ENCODE assay signal across 7 cellular contexts in the genomic region with DNA sequence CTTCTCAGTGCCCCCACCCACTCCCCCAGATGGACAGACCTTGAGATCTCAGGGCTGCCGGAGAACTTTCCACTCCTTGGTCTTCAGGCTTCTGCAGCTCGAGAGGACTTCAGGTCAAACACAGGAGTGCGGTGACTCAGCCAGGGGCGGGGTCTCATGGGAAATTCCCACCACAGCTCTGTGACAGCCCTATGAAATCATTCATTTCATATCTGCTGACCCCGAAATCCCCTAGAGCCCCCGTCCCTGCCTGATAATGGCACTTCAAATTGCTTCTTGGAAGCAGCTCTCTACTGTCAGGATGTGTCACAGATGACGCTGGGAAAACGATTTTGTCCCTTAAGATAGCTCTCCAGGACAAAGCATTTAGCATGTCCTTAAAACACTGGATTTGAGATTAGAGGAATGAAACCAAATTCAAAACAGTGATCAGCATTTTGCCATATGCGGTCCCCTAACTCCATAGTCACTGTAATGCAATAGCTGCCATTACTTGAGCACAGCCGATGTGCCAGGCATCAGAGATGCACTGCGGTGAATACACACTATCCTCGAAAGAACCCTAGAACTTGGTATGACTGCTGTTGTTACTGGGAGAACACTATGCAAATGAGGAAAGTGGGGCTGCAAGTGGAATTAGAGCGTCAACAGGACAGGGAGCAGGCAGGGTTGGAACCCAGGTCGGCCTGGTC. TPM values are rescaled to one million over a fixed set of nuclear protein-coding genes. Genes with fewer than 3 reads are reported as not detected.
DNase-seq lines count a peak whose midpoint lies in the region; ATAC-seq and TF ChIP-seq lines count a peak whose summit lies in the region.

A gene (minus strand): TSS at position 95 of the 692 bp plus-strand sequence. CDS start 845 bp downstream, outside the sequence.

- H3K4me1 ChIP-seq in foreskin keratinocyte: no peaks in the 10 kb centered on the region

- intact Hi-C loops in activated CD8-positive, alpha-beta T cell treated with anti-CD3 and anti-CD28 coated beads for 36 hours (cut with micrococcal nuclease): no loop called here

- H3K4me3 Mint-ChIP-seq in activated CD8-positive, alpha-beta T cell treated with anti-CD3 and anti-CD28 coated beads for 36 hours: peak within 1 kb of the TSS; percentile 87

- H3K27ac ChIP-seq in foreskin keratinocyte: peak within 1 kb of the TSS; percentile 40

- CTCF ChIA-PET in activated CD8-positive, alpha-beta T cell treated with anti-CD3 and anti-CD28 coated beads for 36 hours (lab: Charles Lee): interaction anchor here (0.9 to 1.6 kb wide), 6 partner anchors 8 to 273 kb away, joined by 3 to 9 read pairs (median 4); no protein-coding TSS in a partner anchor

- ATAC-seq in activated CD8-positive, alpha-beta T cell treated with anti-CD3 and anti-CD28 coated beads for 36 hours: peak; percentile 89
- ATAC-seq in foreskin keratinocyte: peak; percentile 76
- ATAC-seq in GM21367 (IDR thresholded peaks at IDR 0.05; ENCODE audit: unreplicated experiment): no peak

- peak; percentile 43 for DNase-seq in HPDE6-E6E7 (ENCODE audit: extremely low spot score)
- DNase-seq in activated CD8-positive, alpha-beta T cell treated with anti-CD3 and anti-CD28 coated beads for 36 hours: peak; percentile 97
- peak in 1 of 2 donors; percentile 31 for DNase-seq in foreskin keratinocyte
- DNase-seq in stimulated activated CD8-positive, alpha-beta memory T cell treated with anti-CD3 and anti-CD28 coated beads, Interleukin-12 subunit alpha, Interleukin-12 subunit beta, amount 100 ng/mL, for 4 hours (ENCODE audit: low read depth): peak; percentile 78
- DNase-seq in NCI-H2029 treated with DMSO at 0.1 percent for 48 hours (lab: John Stamatoyannopoulos, UW): no peak
- DNase-seq in superior temporal gyrus (ENCODE audit: extremely low spot score): no peak

- H3K9me3 Mint-ChIP-seq in activated CD8-positive, alpha-beta T cell treated with anti-CD3 and anti-CD28 coated beads for 36 hours: no peaks in the 10 kb centered on the region

- POLR2A ChIA-PET in activated CD8-positive, alpha-beta T cell treated with anti-CD3 and anti-CD28 coated beads for 36 hours (lab: Charles Lee): interaction anchor here (0.7 to 9.2 kb wide), 6 partner anchors 8 to 25 kb away, joined by 3 to 65 read pairs (median 13); a partner anchor contains a TSS

- H3K36me3 Mint-ChIP-seq in activated CD8-positive, alpha-beta T cell treated with anti-CD3 and anti-CD28 coated beads for 36 hours (ENCODE audit: low read depth): peaks cover 42% of the 10 kb centered on the region

- H3K27me3 ChIP-seq in foreskin keratinocyte: peaks cover 49% of the 10 kb centered on the region

- H3K27ac Mint-ChIP-seq in activated CD8-positive, alpha-beta T cell treated with anti-CD3 and anti-CD28 coated beads for 36 hours: peak within 1 kb of the TSS; percentile 97

- no peak for TF ChIP-seq CTCF in activated CD8-positive, alpha-beta T cell treated with anti-CD3 and anti-CD28 coated beads for 36 hours (IDR thresholded peaks at IDR 0.05)
- no peak for TF ChIP-seq CTCF in foreskin keratinocyte (conservative IDR thresholded peaks at IDR 0.05)

- H3K27me3 Mint-ChIP-seq in activated CD8-positive, alpha-beta T cell treated with anti-CD3 and anti-CD28 coated beads for 36 hours: no peaks in the 10 kb centered on the region

- H3K4me1 Mint-ChIP-seq in activated CD8-positive, alpha-beta T cell treated with anti-CD3 and anti-CD28 coated beads for 36 hours (ENCODE audit: low read depth): peaks cover 54% of the 10 kb centered on the region

RNA-seq across cellular contexts. Expression of the gene that starts here (rescaled TPM):
- 100 to 1,000 TPM; 214 to 219 TPM for total RNA-seq in activated CD8-positive, alpha-beta T cell treated with anti-CD3 and anti-CD28 coated beads for 36 hours
- total RNA-seq in foreskin keratinocyte: 0.07 and 0.14 TPM in 2 replicates
- polyA plus RNA-seq in foreskin keratinocyte: 0.01 TPM in 1 of 2 replicates, not detected in the other

Comparison
In these comparisons a context has a peak if more than half of its experiments do, and no peak if none do; other contexts are left out.
1. RNA of the gene that starts here (total RNA-seq): 214 to 219 TPM in activated CD8-positive, alpha-beta T cell treated with anti-CD3 and anti-CD28 coated beads for 36 hours; 0.07 to 0.14 TPM in foreskin keratinocyte; every median in the first group is over 100 times any median in the second.
2. Peak in ATAC-seq and H3K27ac ChIP-seq in foreskin keratinocyte; RNA of the gene not detected or under 1 TPM.
3. DNase-seq: peak in HPDE6-E6E7 (single experiment), activated CD8-positive, alpha-beta T cell treated with anti-CD3 and anti-CD28 coated beads for 36 hours (single experiment) and stimulated activated CD8-positive, alpha-beta memory T cell treated with anti-CD3 and anti-CD28 coated beads, Interleukin-12 subunit alpha, Interleukin-12 subunit beta, amount 100 ng/mL, for 4 hours (single experiment); none in NCI-H2029 treated with DMSO at 0.1 percent for 48 hours (single experiment) and superior temporal gyrus (single experiment).